10 cellular contexts compared by ENCODE assay signal in genomic region chr14:96126783-96127271, GRCh38.
A peak's percentile ranks its signal among the peaks of the same experiment; 100 is the strongest.
DNase-seq lines count a peak whose midpoint lies in the region; ATAC-seq, FAIRE-seq and TF ChIP-seq lines count a peak whose summit lies in the region.
"Had no signal": no experiment of that assay in that cellular context is flagged by ENCODE, and none has a peak within 500 bp of the region (broad histone marks: within the 10 kb centered on the region; RNA-seq: fewer than 3 reads in every experiment).

No MANE protein-coding gene starts in this region.

- H3K4me2 ChIP-seq in BLaER1 treated with 17β-estradiol and CSF1 and Interleukin-3, amounts not matched to agents 10 nM and 100 nM: peak overlapping the region; percentile 75 to 93 (median 84)
- H3K4me2 ChIP-seq in OCI-LY3 (ENCODE audit: low read length) (peak overlapping the region; percentile 61), HepG2 (ENCODE audit: low read depth, low read length) (no peak overlapping the region)

- intact Hi-C loops in HepG2 (cut with micrococcal nuclease; ENCODE audit: unreplicated experiment): no loop called here

- TF ChIP-seq CTCF in OCI-LY3 (IDR thresholded peaks at IDR 0.05; ENCODE audit: low read depth, low read length): no peak
- TF ChIP-seq CTCF in GM13977 (IDR thresholded peaks at IDR 0.05; ENCODE audit: extremely low read depth, insufficient read depth, missing control alignments): no peak
- no peak for TF ChIP-seq CTCF in HepG2 (CRISPR knock-in tag; IDR thresholded peaks at IDR 0.05)

- peaks cover 42 to 79% (median 60%) of the 10 kb centered on the region in 10 experiments for H3K4me1 ChIP-seq in BLaER1 treated with 17β-estradiol and CSF1 and Interleukin-3, amounts not matched to agents 10 nM and 100 nM
- H3K4me1 ChIP-seq in OCI-LY3 (ENCODE audit: low read length): peaks cover 19% of the 10 kb centered on the region
- no peaks in the 10 kb centered on the region for H3K4me1 ChIP-seq in HepG2 (ENCODE audit: insufficient read depth, low read length)

- H3K27ac ChIP-seq in BLaER1 treated with 17β-estradiol and CSF1 and Interleukin-3, amounts not matched to agents 10 nM and 100 nM: peak overlapping the region; percentile 64 to 93 (median 86)
- H3K27ac ChIP-seq in OCI-LY3 (ENCODE audit: low read length): no peak overlapping the region
- no peak overlapping the region for H3K27ac ChIP-seq in HepG2 (ENCODE audit: extremely low read length, insufficient read depth, low read length)

- CTCF ChIA-PET in HepG2 (lab: Yijun Ruan, JAX; ENCODE audit: low intra/inter-chr PET ratio, low total read pairs): no interaction called here

- no peak overlapping the region for H2AFZ ChIP-seq in OCI-LY3 (ENCODE audit: low read depth, low read length)
- H2AFZ ChIP-seq in HepG2 (ENCODE audit: low read length): no peak overlapping the region

- ATAC-seq in GM19452 (IDR thresholded peaks at IDR 0.05; ENCODE audit: unreplicated experiment) (no peak), HepG2 (no peak)
- ATAC-seq: Right ventricle myocardium inferior had no signal

- no peaks in the 10 kb centered on the region for H3K36me3 ChIP-seq in BLaER1 treated with 17β-estradiol and CSF1 and Interleukin-3, amounts not matched to agents 10 nM and 100 nM
- H3K36me3 ChIP-seq in OCI-LY3 (replicated peaks; ENCODE audit: low read depth, low read length) (no peaks in the 10 kb centered on the region), HepG2 (replicated peaks in 1 of 2; ENCODE audit: control insufficient read depth in 1 of 2, insufficient read depth in 2 of 2, low read length in 2 of 2) (no peaks in the 10 kb centered on the region)

- BruUV-seq in HepG2 (replicated peaks; lab: Mats Ljungman, UMichigan): no TSS peak

- POLR2A ChIA-PET in HepG2 (lab: Yijun Ruan, JAX): no interaction called here

- H3K4me3 ChIP-seq in BLaER1 treated with 17β-estradiol and CSF1 and Interleukin-3, amounts not matched to agents 10 nM and 100 nM: peak overlapping the region in 6 of 10 experiments; percentile 3 to 39 (median 14); a peak in 7 of 20 replicates
- H3K4me3 ChIP-seq in OCI-LY3 (ENCODE audit: low read length) (peak overlapping the region; percentile 32; the same call in 1 of the 2 replicates), HepG2 (replicated peaks in 1 of 3; ENCODE audit: insufficient read depth in 1 of 3, low read depth in 2 of 3, low read length in 3 of 3) (no peak overlapping the region)

- no peaks in the 10 kb centered on the region for H4K20me1 ChIP-seq in BLaER1 treated with 17β-estradiol and CSF1 and Interleukin-3, amounts not matched to agents 10 nM and 100 nM
- H4K20me1 ChIP-seq in OCI-LY3 (ENCODE audit: insufficient read depth, low read length) (no peaks in the 10 kb centered on the region), HepG2 (ENCODE audit: insufficient read depth, low read length) (no peaks in the 10 kb centered on the region)

- no peak for TF ChIP-seq RAD21 in HepG2 (CRISPR knock-in tag; IDR thresholded peaks at IDR 0.05)

- no peaks in the 10 kb centered on the region for H3K27me3 ChIP-seq in BLaER1 treated with 17β-estradiol and CSF1 and Interleukin-3, amounts not matched to agents 10 nM and 100 nM
- H3K27me3 ChIP-seq in OCI-LY3 (ENCODE audit: low read depth, low read length) (peaks cover 6% of the 10 kb centered on the region; the same call in 1 of the 2 replicates), HepG2 (ENCODE audit: control insufficient read depth in 1 of 2, insufficient read depth in 2 of 2, low read length in 2 of 2) (no peaks in the 10 kb centered on the region)

- WGBS in HepG2 (ENCODE audit: low lambda C conversion rate): 0% methylated on average over 2 of the region's 5 CpGs

- TF ChIP-seq EP300 in HepG2 (IDR thresholded peaks at IDR 0.05; ENCODE audit: low read depth in 2 of 2, low read length in 2 of 2) (no peak), HepG2 (CRISPR knock-in tag; IDR thresholded peaks at IDR 0.05; ENCODE audit: borderline replicate concordance) (no peak)

- H3K9me3 ChIP-seq in BLaER1 treated with 17β-estradiol and CSF1 and Interleukin-3, amounts not matched to agents 10 nM and 100 nM (replicated peaks in 1 of 11): peaks cover 0 to 4% (median 0%) of the 10 kb centered on the region in 11 experiments; a peak in 1 of 22 replicates
- H3K9me3 ChIP-seq in OCI-LY3 (ENCODE audit: insufficient read depth, low read length) (no peaks in the 10 kb centered on the region), HepG2 (ENCODE audit: low read length) (no peaks in the 10 kb centered on the region)

- TF ChIP-seq POLR2A in HepG2 (IDR thresholded peaks at IDR 0.05; ENCODE audit: insufficient read depth in 1 of 2, low read depth in 2 of 2, low read length in 2 of 2): no peak

- DNase-seq in DMS79 (lab: John Stamatoyannopoulos, UW) (peak; percentile 92), mesenteric fat pad (ENCODE audit: low spot score) (peak; percentile 55), GM13977 (ENCODE audit: low spot score) (no peak), HepG2 (ENCODE audit: low spot score) (no peak)
- DNase-seq in activated CD4-positive, CD25-positive, alpha-beta regulatory T cell treated with anti-CD3 and anti-CD28 coated beads, Interleukin-2, amount 50 U/mL, for 72 hours: no peak
- DNase-seq: NCI-H226 had no signal

- FAIRE-seq in HepG2 (lab: Jason Lieb, UNC): no peak

- no peaks in the 10 kb centered on the region for H3K79me2 ChIP-seq in OCI-LY3 (ENCODE audit: low read length)
- H3K79me2 ChIP-seq in HepG2 (ENCODE audit: insufficient read depth, low read length): no peaks in the 10 kb centered on the region

- in situ Hi-C loops in GM13977 (cut with MboI; ENCODE audit: low pct_unique_long_range_greater_than_20kb, low sequenced_read_pairs, unreplicated experiment) (no loop called here), HepG2 (cut with HindIII; ENCODE audit: extremely low pct_ligation_motif_present, low pct_unique_long_range_greater_than_20kb) (no loop called here)

- H3K9ac ChIP-seq in BLaER1 treated with 17β-estradiol and CSF1 and Interleukin-3, amounts not matched to agents 10 nM and 100 nM: peak overlapping the region; percentile 17 to 82 (median 64); a peak in 21 of 22 replicates
- H3K9ac ChIP-seq in OCI-LY3 (ENCODE audit: low read length): no peak overlapping the region
- no peak overlapping the region for H3K9ac ChIP-seq in HepG2 (ENCODE audit: insufficient read depth, low read depth, low read length)

TF ChIP-seq in HepG2, 621 proteins besides CTCF, POLR2A, EP300 and RAD21 (continues in another document):
- TF ChIP-seq PRDM15 (CRISPR knock-in tag; IDR thresholded peaks at IDR 0.05) (no peak), ZNF101 (CRISPR knock-in tag; IDR thresholded peaks at IDR 0.05; ENCODE audit: borderline replicate concordance, low read depth) (no peak), KAT2B (IDR thresholded peaks at IDR 0.05; ENCODE audit: borderline replicate concordance, low read depth, low read length) (no peak), SALL2 (CRISPR knock-in tag; IDR thresholded peaks at IDR 0.05) (no peak)
- TF ChIP-seq, protein P1, sequence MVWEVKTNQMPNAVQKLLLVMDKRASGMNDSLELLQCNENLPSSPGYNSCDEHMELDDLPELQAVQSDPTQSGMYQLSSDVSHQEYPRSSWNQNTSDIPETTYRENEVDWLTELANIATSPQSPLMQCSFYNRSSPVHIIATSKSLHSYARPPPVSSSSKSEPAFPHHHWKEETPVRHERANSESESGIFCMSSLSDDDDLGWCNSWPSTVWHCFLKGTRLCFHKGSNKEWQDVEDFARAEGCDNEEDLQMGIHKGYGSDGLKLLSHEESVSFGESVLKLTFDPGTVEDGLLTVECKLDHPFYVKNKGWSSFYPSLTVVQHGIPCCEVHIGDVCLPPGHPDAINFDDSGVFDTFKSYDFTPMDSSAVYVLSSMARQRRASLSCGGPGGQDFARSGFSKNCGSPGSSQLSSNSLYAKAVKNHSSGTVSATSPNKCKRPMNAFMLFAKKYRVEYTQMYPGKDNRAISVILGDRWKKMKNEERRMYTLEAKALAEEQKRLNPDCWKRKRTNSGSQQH (CRISPR knock-in tag; IDR thresholded peaks at IDR 0.05; ENCODE audit: low read depth): no peak
- TF ChIP-seq, protein P2, sequence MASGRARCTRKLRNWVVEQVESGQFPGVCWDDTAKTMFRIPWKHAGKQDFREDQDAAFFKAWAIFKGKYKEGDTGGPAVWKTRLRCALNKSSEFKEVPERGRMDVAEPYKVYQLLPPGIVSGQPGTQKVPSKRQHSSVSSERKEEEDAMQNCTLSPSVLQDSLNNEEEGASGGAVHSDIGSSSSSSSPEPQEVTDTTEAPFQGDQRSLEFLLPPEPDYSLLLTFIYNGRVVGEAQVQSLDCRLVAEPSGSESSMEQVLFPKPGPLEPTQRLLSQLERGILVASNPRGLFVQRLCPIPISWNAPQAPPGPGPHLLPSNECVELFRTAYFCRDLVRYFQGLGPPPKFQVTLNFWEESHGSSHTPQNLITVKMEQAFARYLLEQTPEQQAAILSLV (CRISPR knock-in tag; IDR thresholded peaks at IDR 0.05; ENCODE audit: borderline replicate concordance): no peak
- TF ChIP-seq, protein P3, sequence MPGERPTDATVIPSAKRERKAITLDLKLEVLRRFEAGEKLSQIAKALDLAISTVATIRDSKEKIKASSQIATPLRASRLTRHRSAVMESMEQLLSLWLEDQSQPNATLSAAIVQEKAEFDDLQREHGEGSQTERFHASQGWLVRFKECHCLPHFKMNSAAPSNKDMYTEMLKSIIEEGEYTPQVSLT (CRISPR knock-in tag; IDR thresholded peaks at IDR 0.05; ENCODE audit: borderline replicate concordance, low read depth): no peak

Comparison
In these comparisons a context has a peak if more than half of its experiments do, and no peak if none do; other contexts are left out.
1. H3K27ac ChIP-seq: peak in BLaER1 treated with 17β-estradiol and CSF1 and Interleukin-3, amounts not matched to agents 10 nM and 100 nM (11 of 11); none in OCI-LY3 (single experiment) and HepG2 (single experiment).
2. H3K4me3 ChIP-seq: peak in BLaER1 treated with 17β-estradiol and CSF1 and Interleukin-3, amounts not matched to agents 10 nM and 100 nM (6 of 10) and OCI-LY3 (single experiment); none in HepG2 (0 of 3).
3. H3K9ac ChIP-seq: peak in BLaER1 treated with 17β-estradiol and CSF1 and Interleukin-3, amounts not matched to agents 10 nM and 100 nM (11 of 11); none in OCI-LY3 (single experiment) and HepG2 (single experiment).
4. DNase-seq: peak in DMS79 (single experiment) and mesenteric fat pad (single experiment); none in activated CD4-positive, CD25-positive, alpha-beta regulatory T cell treated with anti-CD3 and anti-CD28 coated beads, Interleukin-2, amount 50 U/mL, for 72 hours (single experiment), GM13977 (single experiment) and HepG2 (single experiment).